ENCODE assay signal across 24 cellular contexts in genomic region chr17:35162755-35163154, GRCh38. TPM values are rescaled to one million over a fixed set of nuclear protein-coding genes. Genes with fewer than 3 reads are reported as not detected.
A peak's percentile ranks its signal among the peaks of the same experiment; 100 is the strongest.
DNase-seq lines count a peak whose midpoint lies in the region; ATAC-seq and TF ChIP-seq lines count a peak whose summit lies in the region.
"Had no signal": no experiment of that assay in that cellular context is flagged by ENCODE, and none has a peak within 500 bp of the region (broad histone marks: within the 10 kb centered on the region; RNA-seq: fewer than 3 reads in every experiment).

No MANE protein-coding gene starts in this region.

- POLR2A ChIA-PET in naive thymus-derived CD4-positive, alpha-beta T cell (lab: Charles Lee): interaction anchor here (0.6 to 7.1 kb wide), 5 partner anchors 50 to 416 kb away, joined by 3 to 81 read pairs (median 3); partner anchors contain the start of genes PEX12 and SLFN5
- POLR2A ChIA-PET in PC-9 (lab: Charles Lee; ENCODE audit: unreplicated experiment): no interaction called here

- H3K4me1 ChIP-seq in mammary epithelial cell (ENCODE audit: insufficient read depth, low read length) (peaks cover 38% of the 10 kb centered on the region), breast epithelium (no peaks in the 10 kb centered on the region), PC-9 (replicated peaks; ENCODE audit: insufficient read depth) (no peaks in the 10 kb centered on the region)
- peaks cover 40 to 52% of the 10 kb centered on the region in 2 donors for H3K4me1 ChIP-seq in naive thymus-derived CD4-positive, alpha-beta T cell (ENCODE audit: control insufficient read depth in 2 of 2, insufficient read depth in 2 of 2, low read length in 2 of 2)

- H3K4me2 ChIP-seq in mammary epithelial cell (ENCODE audit: insufficient read depth, low read depth, low read length) (no peak overlapping the region), PC-9 (no peak overlapping the region)
- H3K4me2 ChIP-seq: BLaER1 treated with 17β-estradiol and CSF1 and Interleukin-3, amounts not matched to agents 10 nM and 100 nM had no signal

- 28% methylated on average over 4 of the region's 4 CpGs for WGBS in mammary epithelial cell (ENCODE audit: low coverage, missing lambda C conversion rate)

- H3K36me3 ChIP-seq in mammary epithelial cell (ENCODE audit: insufficient read depth, low read length) (no peaks in the 10 kb centered on the region), breast epithelium (no peaks in the 10 kb centered on the region), PC-9 (ENCODE audit: low read depth) (no peaks in the 10 kb centered on the region)
- no peaks in the 10 kb centered on the region for H3K36me3 ChIP-seq in naive thymus-derived CD4-positive, alpha-beta T cell (ENCODE audit: control insufficient read depth in 2 of 3, insufficient read depth in 3 of 3, low read length in 3 of 3)
- H3K36me3 ChIP-seq: BLaER1 treated with 17β-estradiol and CSF1 and Interleukin-3, amounts not matched to agents 10 nM and 100 nM had no signal

- DNase-seq in mammary epithelial cell (no peak), breast epithelium (ENCODE audit: low spot score in 2 of 2) (no peak), RPMI8226 (no peak), iPS-NIHi7 (ENCODE audit: extremely low spot score) (no peak), PC-9 (no peak)
- no peak for DNase-seq in central memory CD8-positive, alpha-beta T cell (ENCODE audit: low spot score in 2 of 2)
- no peak for DNase-seq in naive thymus-derived CD4-positive, alpha-beta T cell
- no peak for DNase-seq in activated naive CD4-positive, alpha-beta T cell treated with anti-CD3 and anti-CD28 coated beads, Interleukin-2, amount 10 ng/mL, durations not matched to agents 7 days and 5 days
- DNase-seq: COR-L47, DMS 273 treated with DMSO at 0.1 percent for 48 hours, DMS79 treated with DMSO at 0.1 percent for 48 hours, H9, HFFc6, Kasumi-1, NCI-H1694 treated with DMSO at 0.1 percent for 48 hours, NCI-H2081 treated with DMSO at 0.1 percent for 48 hours, NCI-H446, NCI-H526, Right ventricle myocardium superior had no signal

- BruUV-seq in mammary epithelial cell (replicated peaks; lab: Mats Ljungman, UMichigan) (no TSS peak), PC-9 (replicated peaks; lab: Mats Ljungman, UMichigan) (no TSS peak)

- no peak overlapping the region for H3K9ac ChIP-seq in mammary epithelial cell (ENCODE audit: insufficient read depth, low read length)
- H3K9ac ChIP-seq: BLaER1 treated with 17β-estradiol and CSF1 and Interleukin-3, amounts not matched to agents 10 nM and 100 nM had no signal

- CTCF ChIA-PET in mammary epithelial cell (lab: Charles Lee; ENCODE audit: low non-redundant PET) (no interaction called here), PC-9 (lab: Charles Lee) (no interaction called here)
- CTCF ChIA-PET in naive thymus-derived CD4-positive, alpha-beta T cell (lab: Charles Lee): interaction anchor here (0.9 to 1.2 kb wide), 2 partner anchors 21 to 50 kb away, joined by 3 to 5 read pairs; no protein-coding TSS in a partner anchor
- CTCF ChIA-PET in activated naive CD4-positive, alpha-beta T cell treated with anti-CD3 and anti-CD28 coated beads, Interleukin-2, amount 10 ng/mL, durations not matched to agents 7 days and 5 days (lab: Charles Lee): no interaction called here

- H3K4me3 ChIP-seq in mammary epithelial cell (replicated peaks in 1 of 3; ENCODE audit: insufficient read depth in 1 of 3, low read depth in 2 of 3, low read length in 3 of 3) (no peak overlapping the region), breast epithelium (no peak overlapping the region), PC-9 (no peak overlapping the region)
- H3K4me3 ChIP-seq in naive thymus-derived CD4-positive, alpha-beta T cell (ENCODE audit: low read length): no peak overlapping the region
- H3K4me3 ChIP-seq: BLaER1 treated with 17β-estradiol and CSF1 and Interleukin-3, amounts not matched to agents 10 nM and 100 nM had no signal

- H3K36me3 Mint-ChIP-seq in central memory CD8-positive, alpha-beta T cell (ENCODE audit: insufficient read depth): peaks cover 12% of the 10 kb centered on the region
- peaks cover 0 to 9% (median 0%) of the 10 kb centered on the region in 5 donors for H3K36me3 Mint-ChIP-seq in naive thymus-derived CD4-positive, alpha-beta T cell
- peaks cover 3% of the 10 kb centered on the region for H3K36me3 Mint-ChIP-seq in activated naive CD4-positive, alpha-beta T cell treated with anti-CD3 and anti-CD28 coated beads, Interleukin-2, amount 10 ng/mL, durations not matched to agents 7 days and 5 days

- no peaks in the 10 kb centered on the region for H3K27me3 ChIP-seq in mammary epithelial cell (ENCODE audit: insufficient read depth, low read length)
- peaks cover 0 to 11% of the 10 kb centered on the region in 2 donors for H3K27me3 ChIP-seq in breast epithelium
- no peaks in the 10 kb centered on the region for H3K27me3 ChIP-seq in naive thymus-derived CD4-positive, alpha-beta T cell (ENCODE audit: control insufficient read depth in 2 of 2, insufficient read depth in 2 of 2, low read length in 2 of 2)
- peaks cover 58% of the 10 kb centered on the region for H3K27me3 ChIP-seq in PC-9 (ENCODE audit: insufficient read depth, low read depth)
- H3K27me3 ChIP-seq: BLaER1 treated with 17β-estradiol and CSF1 and Interleukin-3, amounts not matched to agents 10 nM and 100 nM had no signal

- H3K27me3 Mint-ChIP-seq in central memory CD8-positive, alpha-beta T cell: no peaks in the 10 kb centered on the region
- peaks cover 0 to 7% (median 0%) of the 10 kb centered on the region in 5 donors for H3K27me3 Mint-ChIP-seq in naive thymus-derived CD4-positive, alpha-beta T cell
- no peaks in the 10 kb centered on the region for H3K27me3 Mint-ChIP-seq in activated naive CD4-positive, alpha-beta T cell treated with anti-CD3 and anti-CD28 coated beads, Interleukin-2, amount 10 ng/mL, durations not matched to agents 7 days and 5 days

- no peak overlapping the region for H3K4me3 Mint-ChIP-seq in central memory CD8-positive, alpha-beta T cell
- H3K4me3 Mint-ChIP-seq in naive thymus-derived CD4-positive, alpha-beta T cell: peak overlapping the region in 6 of 10 donors; percentile 4 to 69 (median 34)
- no peak overlapping the region for H3K4me3 Mint-ChIP-seq in activated naive CD4-positive, alpha-beta T cell treated with anti-CD3 and anti-CD28 coated beads, Interleukin-2, amount 10 ng/mL, durations not matched to agents 7 days and 5 days
- H3K4me3 Mint-ChIP-seq: H9, HFFc6 had no signal

- no peaks in the 10 kb centered on the region for H4K20me1 ChIP-seq in mammary epithelial cell (ENCODE audit: insufficient read depth, low read length)
- H4K20me1 ChIP-seq in PC-9 (ENCODE audit: insufficient read depth): no peaks in the 10 kb centered on the region
- H4K20me1 ChIP-seq: BLaER1 treated with 17β-estradiol and CSF1 and Interleukin-3, amounts not matched to agents 10 nM and 100 nM had no signal

- H3K27ac ChIP-seq in mammary epithelial cell (ENCODE audit: insufficient read depth, low read depth, low read length) (no peak overlapping the region), breast epithelium (no peak overlapping the region), PC-9 (no peak overlapping the region)
- H3K27ac ChIP-seq in naive thymus-derived CD4-positive, alpha-beta T cell (ENCODE audit: low read depth, low read length): no peak overlapping the region
- H3K27ac ChIP-seq: 22Rv1; BLaER1 treated with 17β-estradiol and CSF1 and Interleukin-3, amounts not matched to agents 10 nM and 100 nM had no signal

- no peaks in the 10 kb centered on the region for H3K9me3 Mint-ChIP-seq in central memory CD8-positive, alpha-beta T cell
- H3K9me3 Mint-ChIP-seq in naive thymus-derived CD4-positive, alpha-beta T cell: peaks cover 0 to 4% (median 0%) of the 10 kb centered on the region in 11 donors
- H3K9me3 Mint-ChIP-seq in activated naive CD4-positive, alpha-beta T cell treated with anti-CD3 and anti-CD28 coated beads, Interleukin-2, amount 10 ng/mL, durations not matched to agents 7 days and 5 days: peaks cover 9% of the 10 kb centered on the region
- H3K9me3 Mint-ChIP-seq: H9, HFFc6 had no signal

- TF ChIP-seq CTCF in mammary epithelial cell (conservative IDR thresholded peaks at IDR 0.05 in 1 of 2, IDR thresholded peaks at IDR 0.05 in 1 of 2; ENCODE audit: extremely low read depth in 1 of 2, insufficient read depth in 1 of 2, low read depth in 1 of 2, low read length in 2 of 2) (no peak), breast epithelium (IDR thresholded peaks at IDR 0.05) (no peak), PC-9 (conservative IDR thresholded peaks at IDR 0.05) (no peak)

- H3K9me2 ChIP-seq in PC-9 (ENCODE audit: insufficient read depth): no peaks in the 10 kb centered on the region

- intact Hi-C loops in mammary epithelial cell (cut with micrococcal nuclease): no loop called here
- intact Hi-C loops in breast epithelium (cut with DNase I; ENCODE audit: low total_unique reads): no loop called here
- intact Hi-C loops in naive thymus-derived CD4-positive, alpha-beta T cell (cut with micrococcal nuclease): loop anchor here in 1 of 2 donors (5.0 kb wide), 4 partner anchors 210 to 645 kb away; partner anchors contain the start of genes AP2B1, SLFN11 and TAF15
- intact Hi-C loops in PC-9 (cut with micrococcal nuclease; ENCODE audit: unreplicated experiment): no loop called here

- H3K79me2 ChIP-seq in mammary epithelial cell (ENCODE audit: insufficient read depth, low read length): no peaks in the 10 kb centered on the region
- no peaks in the 10 kb centered on the region for H3K79me2 ChIP-seq in PC-9 (ENCODE audit: low read depth)

- in situ Hi-C loops in mammary epithelial cell (cut with MboI; ENCODE audit: low sequenced_read_pairs in 2 of 2): loop anchor here (10.0 to 25.0 kb wide), 2 partner anchors 152 to 575 kb away; partner anchors contain the start of gene RASL10B (in 2 of the 2)

- H2AFZ ChIP-seq in mammary epithelial cell (ENCODE audit: low read depth, low read length): peak overlapping the region; percentile 6
- no peak overlapping the region for H2AFZ ChIP-seq in PC-9

- ATAC-seq in central memory CD8-positive, alpha-beta T cell (replicated peaks; ENCODE audit: extremely low read depth, poor library complexity, severe bottlenecking): no peak
- ATAC-seq in naive thymus-derived CD4-positive, alpha-beta T cell: no peak

- H3K27ac Mint-ChIP-seq in central memory CD8-positive, alpha-beta T cell (ENCODE audit: low read depth): peak overlapping the region; percentile 78
- peak overlapping the region in 8 of 9 donors; percentile 71 to 96 (median 84) for H3K27ac Mint-ChIP-seq in naive thymus-derived CD4-positive, alpha-beta T cell
- no peak overlapping the region for H3K27ac Mint-ChIP-seq in activated naive CD4-positive, alpha-beta T cell treated with anti-CD3 and anti-CD28 coated beads, Interleukin-2, amount 10 ng/mL, durations not matched to agents 7 days and 5 days
- H3K27ac Mint-ChIP-seq: H9, HFFc6 had no signal

- no peaks in the 10 kb centered on the region for H3F3A ChIP-seq in PC-9 (ENCODE audit: insufficient read depth, low read depth)

- TF ChIP-seq POLR2A in breast epithelium (IDR thresholded peaks at IDR 0.05): no peak

- H3K4me1 Mint-ChIP-seq in central memory CD8-positive, alpha-beta T cell: peaks cover 52% of the 10 kb centered on the region
- H3K4me1 Mint-ChIP-seq in naive thymus-derived CD4-positive, alpha-beta T cell: peaks cover 35 to 83% (median 71%) of the 10 kb centered on the region in 7 donors
- peaks cover 58% of the 10 kb centered on the region for H3K4me1 Mint-ChIP-seq in activated naive CD4-positive, alpha-beta T cell treated with anti-CD3 and anti-CD28 coated beads, Interleukin-2, amount 10 ng/mL, durations not matched to agents 7 days and 5 days

- dilution Hi-C loops in mammary epithelial cell (cut with HindIII; ENCODE audit: low sequenced_read_pairs): no loop called here

- H3K9me3 ChIP-seq in mammary epithelial cell (replicated peaks; ENCODE audit: insufficient read depth, low read length): no peaks in the 10 kb centered on the region
- H3K9me3 ChIP-seq in breast epithelium: no peaks in the 10 kb centered on the region
- H3K9me3 ChIP-seq in naive thymus-derived CD4-positive, alpha-beta T cell (ENCODE audit: control insufficient read depth in 2 of 3, low read length in 3 of 3): no peaks in the 10 kb centered on the region
- no peaks in the 10 kb centered on the region for H3K9me3 ChIP-seq in PC-9 (ENCODE audit: insufficient read depth, low read depth)
- H3K9me3 ChIP-seq: BLaER1 treated with 17β-estradiol and CSF1 and Interleukin-3, amounts not matched to agents 10 nM and 100 nM had no signal

RNA-seq across cellular contexts. Expression of gene UNC45B, which starts 15.1 kb away (rescaled TPM):
- total RNA-seq in mammary epithelial cell (under 1 TPM; under 0.01 to 0.19 TPM), breast epithelium (not detected), PC-9 (2021) (not detected in 2 replicates)
- 0.06 TPM for polyA plus RNA-seq in mammary epithelial cell
- polyA minus RNA-seq in mammary epithelial cell: not detected
- total RNA-seq in naive thymus-derived CD4-positive, alpha-beta T cell: under 1 TPM; 0.10 to 0.62 (median 0.29) TPM
- polyA plus RNA-seq in naive thymus-derived CD4-positive, alpha-beta T cell: under 1 TPM; 0.10 to 0.22 TPM
- total RNA-seq: HFFc6, MCF 10A, OCI-LY7, SK-MEL-5 had no signal

RNA-seq across cellular contexts. Expression of gene NLE1, which starts 20.7 kb away (rescaled TPM):
- total RNA-seq in mammary epithelial cell (10 to 100 TPM; 22.2 to 27.4 TPM), breast epithelium (10 to 100 TPM; 15.2 to 32.1 (median 18.2) TPM), PC-9 (2021) (16.4 and 20.8 TPM in 2 replicates)
- 23.2 TPM for polyA plus RNA-seq in mammary epithelial cell
- polyA minus RNA-seq in mammary epithelial cell: 17.1 TPM
- 10 to 100 TPM in 4 of 5 experiments, 1 to 10 TPM in 1; 10.0 to 29.4 (median 21.8) TPM for total RNA-seq in naive thymus-derived CD4-positive, alpha-beta T cell
- polyA plus RNA-seq in naive thymus-derived CD4-positive, alpha-beta T cell: 10 to 100 TPM in 1 of 2 donors, 1 to 10 TPM in 1; 6.1 to 10.7 TPM

RNA-seq across cellular contexts. Expression of gene SLC35G3, which starts 31.4 kb away (rescaled TPM):
- total RNA-seq in mammary epithelial cell (not detected), breast epithelium (not detected), PC-9 (2021) (not detected in 2 replicates)
- polyA plus RNA-seq in mammary epithelial cell: not detected
- polyA minus RNA-seq in mammary epithelial cell: not detected
- total RNA-seq in naive thymus-derived CD4-positive, alpha-beta T cell: not detected
- not detected for polyA plus RNA-seq in naive thymus-derived CD4-positive, alpha-beta T cell
- total RNA-seq: H9, HFFc6, MCF 10A, OCI-LY7, Right ventricle myocardium superior, SK-MEL-5 had no signal

RNA-seq across cellular contexts. Expression of gene FNDC8, which starts 41.3 kb away (rescaled TPM):
- total RNA-seq in mammary epithelial cell (not detected), breast epithelium (not detected), PC-9 (2021) (not detected in 2 replicates)
- not detected for polyA plus RNA-seq in mammary epithelial cell
- polyA minus RNA-seq in mammary epithelial cell: not detected
- not detected for total RNA-seq in naive thymus-derived CD4-positive, alpha-beta T cell
- polyA plus RNA-seq in naive thymus-derived CD4-positive, alpha-beta T cell: not detected
- total RNA-seq: H9, HFFc6, MCF 10A, OCI-LY7, Right ventricle myocardium superior, SK-MEL-5 had no signal

RNA-seq across cellular contexts. Expression of gene RAD51D, which starts 43.1 kb away (rescaled TPM):
- total RNA-seq in mammary epithelial cell (10 to 100 TPM in 1 of 2 donors, 1 to 10 TPM in 1; 8.5 to 15.0 TPM), breast epithelium (10 to 100 TPM in 2 of 3 donors, 1 to 10 TPM in 1; 7.9 to 12.6 (median 10.5) TPM), PC-9 (2021) (7.8 and 9.7 TPM in 2 replicates)
- 9.9 TPM for polyA plus RNA-seq in mammary epithelial cell
- polyA minus RNA-seq in mammary epithelial cell: 0.88 TPM
- total RNA-seq in naive thymus-derived CD4-positive, alpha-beta T cell: 10 to 100 TPM; 15.0 to 34.2 (median 25.4) TPM
- polyA plus RNA-seq in naive thymus-derived CD4-positive, alpha-beta T cell: 10 to 100 TPM in 1 of 2 donors, 1 to 10 TPM in 1; 7.0 to 17.6 TPM

Comparison
In these comparisons a context has a peak if more than half of its experiments do, and no peak if none do; other contexts are left out.
1. H3K4me3 Mint-ChIP-seq: peak in naive thymus-derived CD4-positive, alpha-beta T cell (6 of 10); none in central memory CD8-positive, alpha-beta T cell (single experiment) and activated naive CD4-positive, alpha-beta T cell treated with anti-CD3 and anti-CD28 coated beads, Interleukin-2, amount 10 ng/mL, durations not matched to agents 7 days and 5 days (single experiment).